Comparison of ENCODE assay signal across 23 cellular contexts in genomic region chr21:20108976-20109375, GRCh38.
"Had no signal": no experiment of that assay in that cellular context is flagged by ENCODE, and none has a peak within 500 bp of the region (broad histone marks: within the 10 kb centered on the region; RNA-seq: fewer than 3 reads in every experiment).

No MANE protein-coding gene starts in this region.

- H3K4me3 Mint-ChIP-seq: natural killer cell treated with Interleukin-12 subunit alpha and Interleukin-12 subunit beta and Interleukin-15 and Interleukin-18, amount 100 ng/mL, for 72 hours; stimulated activated memory B cell treated with anti-CD40 and anti-IgM and Interleukin-4, amounts not matched to agents 10 μg/mL and 1 μg/mL and 100 μg/mL, for 72 hours; stimulated activated naive CD8-positive, alpha-beta T cell treated with anti-CD3 and anti-CD28 coated beads, Interleukin-15, Interleukin-2, amounts not matched to agents 100 ng/mL and 50 ng/mL, for 24 hours had no signal

- H3K36me3 Mint-ChIP-seq: stimulated activated memory B cell treated with anti-CD40 and anti-IgM and Interleukin-4, amounts not matched to agents 10 μg/mL and 1 μg/mL and 100 μg/mL, for 72 hours had no signal

- H3K4me1 ChIP-seq: foreskin keratinocyte, left ventricle myocardium inferior, psoas muscle, right lobe of liver, spleen, tibial artery, upper lobe of left lung, uterus had no signal

- ATAC-seq: foreskin keratinocyte; left cardiac atrium; natural killer cell treated with Interleukin-12 subunit alpha and Interleukin-12 subunit beta and Interleukin-15 and Interleukin-18, amount 100 ng/mL, for 72 hours; psoas muscle; right lobe of liver; stimulated activated memory B cell treated with anti-CD40 and anti-IgM and Interleukin-4, amounts not matched to agents 10 μg/mL and 1 μg/mL and 100 μg/mL, for 72 hours had no signal

- DNase-seq: dermis blood vessel endothelial cell; erythroblast; foreskin keratinocyte; kidney; left cardiac atrium; left ventricle myocardium inferior; mesenchymal stem cell; midbrain; psoas muscle; retina; right lobe of liver; spleen; stimulated activated CD4-positive, alpha-beta T cell treated with anti-CD3 and anti-CD28 coated beads, Interleukin-15, amount 100 ng/mL, for 24 hours; stimulated activated CD4-positive, alpha-beta T cell treated with anti-CD3 and anti-CD28 coated beads, Interleukin-1b, Interleukin-23, amount 100 ng/mL, for 48 hours; stimulated activated CD4-positive, alpha-beta T cell treated with anti-CD3 and anti-CD28 coated beads, Interleukin-4, amount 100 ng/mL, for 24 hours; tibial artery; upper lobe of left lung; uterus had no signal

- H3K27ac Mint-ChIP-seq: natural killer cell treated with Interleukin-12 subunit alpha and Interleukin-12 subunit beta and Interleukin-15 and Interleukin-18, amount 100 ng/mL, for 72 hours; stimulated activated memory B cell treated with anti-CD40 and anti-IgM and Interleukin-4, amounts not matched to agents 10 μg/mL and 1 μg/mL and 100 μg/mL, for 72 hours; stimulated activated naive CD8-positive, alpha-beta T cell treated with anti-CD3 and anti-CD28 coated beads, Interleukin-15, Interleukin-2, amounts not matched to agents 100 ng/mL and 50 ng/mL, for 24 hours had no signal

- H3K4me1 Mint-ChIP-seq: stimulated activated memory B cell treated with anti-CD40 and anti-IgM and Interleukin-4, amounts not matched to agents 10 μg/mL and 1 μg/mL and 100 μg/mL, for 72 hours had no signal

- H3K27me3 Mint-ChIP-seq: natural killer cell treated with Interleukin-12 subunit alpha and Interleukin-12 subunit beta and Interleukin-15 and Interleukin-18, amount 100 ng/mL, for 72 hours; stimulated activated memory B cell treated with anti-CD40 and anti-IgM and Interleukin-4, amounts not matched to agents 10 μg/mL and 1 μg/mL and 100 μg/mL, for 72 hours; stimulated activated naive CD8-positive, alpha-beta T cell treated with anti-CD3 and anti-CD28 coated beads, Interleukin-15, Interleukin-2, amounts not matched to agents 100 ng/mL and 50 ng/mL, for 24 hours had no signal

- H3K4me3 ChIP-seq: left ventricle myocardium inferior, lung, psoas muscle, right lobe of liver, spleen, tibial artery, upper lobe of left lung, uterus had no signal

- H3K27ac ChIP-seq: foreskin keratinocyte, left ventricle myocardium inferior, neutrophil, psoas muscle, right lobe of liver, spleen, tibial artery, upper lobe of left lung, uterus had no signal

- H3K36me3 ChIP-seq: left ventricle myocardium inferior, neutrophil, right lobe of liver, spleen, tibial artery, upper lobe of left lung, uterus had no signal

- H3K9me3 ChIP-seq: neutrophil, right lobe of liver, tibial artery, upper lobe of left lung, uterus had no signal

- H3K27me3 ChIP-seq: foreskin keratinocyte, neutrophil, right lobe of liver, spleen, tibial artery, upper lobe of left lung, uterus had no signal
